ENCODE assay signal across 15 cellular contexts in the genomic region with DNA sequence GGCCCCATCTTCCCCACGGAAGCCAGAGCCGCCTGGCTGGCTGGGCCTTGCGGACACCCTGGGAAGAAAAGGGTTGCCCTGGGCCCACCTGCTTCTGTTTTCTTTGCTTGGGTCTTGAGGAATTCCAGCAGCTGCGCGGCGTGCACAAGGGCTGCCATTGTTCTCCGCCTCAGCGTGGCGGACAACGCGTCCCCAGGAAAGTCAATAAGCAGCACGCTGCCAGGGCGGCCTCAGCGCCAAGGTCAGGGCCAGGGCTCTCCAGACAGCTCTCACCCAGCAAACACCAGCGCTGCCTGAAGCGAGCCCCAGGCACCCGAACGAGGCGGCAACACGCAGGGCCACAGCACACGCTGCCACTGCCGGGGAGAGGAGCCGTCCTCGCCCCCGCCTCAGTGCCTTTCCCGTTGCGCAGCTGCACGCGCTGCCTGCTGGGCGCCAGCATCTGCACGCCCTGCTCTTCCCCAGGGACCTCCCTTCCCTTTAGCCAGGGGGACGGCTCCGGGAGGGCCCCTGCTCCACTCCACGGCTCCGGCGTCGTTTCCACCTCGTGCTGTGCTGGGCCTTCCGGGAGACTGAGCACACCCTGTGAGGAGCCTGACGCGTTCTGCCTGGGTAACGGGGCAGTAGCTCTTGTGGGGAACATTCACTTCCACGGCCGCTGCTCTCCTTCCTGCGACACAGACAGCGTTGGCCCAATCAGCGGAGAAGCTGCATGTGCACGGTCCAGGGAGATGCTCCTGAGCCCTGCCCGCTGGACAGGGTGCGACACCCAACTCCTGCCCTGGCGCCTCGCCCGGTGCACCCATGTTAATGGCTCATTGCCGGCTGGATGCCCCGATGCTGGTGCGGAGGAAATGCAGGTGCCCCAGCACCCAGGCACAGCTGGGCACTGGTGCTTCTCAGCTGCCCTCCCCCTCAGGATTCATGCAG. TPM values are rescaled to one million over a fixed set of nuclear protein-coding genes. Genes with fewer than 3 reads are reported as not detected.
A peak's percentile ranks its signal among the peaks of the same experiment; 100 is the strongest.
DNase-seq lines count a peak whose midpoint lies in the region; ATAC-seq, FAIRE-seq and TF ChIP-seq lines count a peak whose summit lies in the region.
"Had no signal": no experiment of that assay in that cellular context is flagged by ENCODE, and none has a peak within 500 bp of the region (broad histone marks: within the 10 kb centered on the region; RNA-seq: fewer than 3 reads in every experiment).

No MANE protein-coding gene starts in this region.

- TF ChIP-seq RAD21 in H1 (IDR thresholded peaks at IDR 0.05 in 1 of 2, conservative IDR thresholded peaks at IDR 0.05 in 1 of 2; ENCODE audit: low read depth in 2 of 2, low read length in 2 of 2), result no peak

- H4K91ac ChIP-seq in H1 (replicated peaks; ENCODE audit: insufficient read length, low read length), result no peak overlapping the region

- peaks cover 3% of the 10 kb centered on the region for H3K9me3 Mint-ChIP-seq in T-helper 2 cell treated with Interferon-gamma antibody and Interleukin-4, amounts not matched to agents 5 μg/mL and 100 μg/mL, for 36 hours
- H3K9me3 Mint-ChIP-seq: activated naive CD4-positive, alpha-beta T cell treated with anti-CD3 and anti-CD28 coated beads, Interleukin-2, amount 50 U/mL, for 72 hours; nephron had no signal

- no peaks in the 10 kb centered on the region for H3K36me3 ChIP-seq in H1 (ENCODE audit: control insufficient read depth in 2 of 4, insufficient read depth in 4 of 4, low read length in 3 of 4)
- H3K36me3 ChIP-seq in pancreas, result no peaks in the 10 kb centered on the region
- peaks cover 11 to 54% (median 17%) of the 10 kb centered on the region in 3 donors for H3K36me3 ChIP-seq in tibial artery

- POLR2A ChIA-PET in H1 (lab: Charles Lee; ENCODE audit: partially characterized antibody), result no interaction called here

- H4K8ac ChIP-seq in H1 (ENCODE audit: extremely low read depth, insufficient read depth, low read length), result 0 out of 2 replicates have a peak overlapping the region, but pooled peaks have one; percentile 35

- H3K79me1 ChIP-seq in H1 (ENCODE audit: low read depth, low read length), result no peaks in the 10 kb centered on the region

- H3K27ac Mint-ChIP-seq in T-helper 2 cell treated with Interferon-gamma antibody and Interleukin-4, amounts not matched to agents 5 μg/mL and 100 μg/mL, for 36 hours, result no peak overlapping the region

- no peak overlapping the region for H3K4me3 Mint-ChIP-seq in T-helper 2 cell treated with Interferon-gamma antibody and Interleukin-4, amounts not matched to agents 5 μg/mL and 100 μg/mL, for 36 hours
- H3K4me3 Mint-ChIP-seq: nephron had no signal

- TF ChIP-seq CTCF in H1 (IDR thresholded peaks at IDR 0.05; ENCODE audit: control extremely low read depth in 1 of 3, insufficient read depth in 1 of 3, low read depth in 1 of 3, low read length in 3 of 3) (no peak), pancreas (IDR thresholded peaks at IDR 0.05) (no peak), tibial artery (IDR thresholded peaks at IDR 0.05) (no peak)

- no peaks in the 10 kb centered on the region for H3K27me3 Mint-ChIP-seq in T-helper 2 cell treated with Interferon-gamma antibody and Interleukin-4, amounts not matched to agents 5 μg/mL and 100 μg/mL, for 36 hours (ENCODE audit: low read depth)

- H3K14ac ChIP-seq in H1 (ENCODE audit: insufficient read length), result no peak overlapping the region

- no peak for TF ChIP-seq EP300 in H1 (IDR thresholded peaks at IDR 0.05; ENCODE audit: borderline replicate concordance in 1 of 2, low read depth in 2 of 2, low read length in 2 of 2)

- H3K23me2 ChIP-seq in H1 (ENCODE audit: low read depth, low read length), result no peaks in the 10 kb centered on the region

- H2BK5ac ChIP-seq in H1 (ENCODE audit: low read depth, low read length), result no peak overlapping the region

- no peak for FAIRE-seq in H1 (lab: Jason Lieb, UNC)
- no peak for FAIRE-seq in pancreas (lab: Jason Lieb, UNC)
- FAIRE-seq: D721Med had no signal

- peaks cover 0 to 48% of the 10 kb centered on the region in 2 experiments; a peak in 3 of 4 replicates for H3K9me3 ChIP-seq in H1 (ENCODE audit: insufficient read depth in 2 of 2, low read depth in 1 of 2, low read length in 1 of 2)
- no peaks in the 10 kb centered on the region for H3K9me3 ChIP-seq in pancreas
- no peaks in the 10 kb centered on the region for H3K9me3 ChIP-seq in tibial artery

- H3K56ac ChIP-seq in H1 (replicated peaks; ENCODE audit: insufficient read length, low read depth, low read length), result no peak overlapping the region

- no peak overlapping the region for H3K18ac ChIP-seq in H1 (ENCODE audit: extremely low read depth, low read length)

- H3K4me3 ChIP-seq in H1 (ENCODE audit: extremely low read depth in 1 of 4, insufficient read depth in 2 of 4, low read depth in 3 of 4, low read length in 4 of 4) (no peak overlapping the region), pancreas (no peak overlapping the region), tibial artery (no peak overlapping the region)

- peak; percentile 96 for DNase-seq in Ammon's horn (ENCODE audit: low spot score)
- DNase-seq in NCI-H1092 treated with DMSO at 0.1 percent for 48 hours (lab: John Stamatoyannopoulos, UW), result peak; percentile 58
- DNase-seq in H1 (ENCODE audit: low read depth in 1 of 2, low spot score in 2 of 2), result no peak
- DNase-seq in pancreas, result peak in 4 of 6 donors; percentile 67 to 89 (median 72)
- no peak for DNase-seq in kidney glomerular epithelial cell (lab: John Stamatoyannopoulos, UW)
- DNase-seq in tibial artery, result no peak
- no peak for DNase-seq in T-helper 2 cell treated with Interferon-gamma antibody and Interleukin-4, amounts not matched to agents 5 μg/mL and 100 μg/mL, for 36 hours (ENCODE audit: low spot score)
- DNase-seq: activated T-cell treated with anti-CD3 and anti-CD28 coated beads, Interleukin-2, amount 50 U/mL, for 1 hour; effector CD8-positive, alpha-beta T cell; MV-4-11; PC-3 had no signal

- no peak for TF ChIP-seq POLR2A in H1 (IDR thresholded peaks at IDR 0.05; ENCODE audit: control extremely low read depth in 1 of 2, low read depth in 2 of 2, low read length in 2 of 2)

- H3K27me3 ChIP-seq in H1 (replicated peaks in 1 of 4; ENCODE audit: control insufficient read depth in 3 of 4, extremely low read depth in 1 of 4, insufficient read depth in 3 of 4, low read length in 3 of 4) (no peaks in the 10 kb centered on the region), pancreas (no peaks in the 10 kb centered on the region), tibial artery (no peaks in the 10 kb centered on the region)

- H2BK20ac ChIP-seq in H1 (ENCODE audit: low read length), result no peak overlapping the region

- no peak overlapping the region for H3K27ac ChIP-seq in H1 (ENCODE audit: low read depth, low read length)
- H3K27ac ChIP-seq in pancreas, result peak overlapping the region in 3 of 4 donors; percentile 44 to 83 (median 71)
- H3K27ac ChIP-seq in tibial artery, result no peak overlapping the region

- H3K4ac ChIP-seq in H1 (replicated peaks; ENCODE audit: insufficient read length, low read depth, low read length), result no peak overlapping the region

- no peaks in the 10 kb centered on the region for H3K79me2 ChIP-seq in H1 (ENCODE audit: control insufficient read depth in 1 of 2, insufficient read depth in 2 of 2, low read length in 2 of 2)

- CTCF ChIA-PET in H1 (lab: Charles Lee; ENCODE audit: partially characterized antibody), result no interaction called here

- H3K4me1 ChIP-seq in H1 (replicated peaks in 1 of 4; ENCODE audit: control insufficient read depth in 3 of 4, insufficient read depth in 4 of 4, low read length in 3 of 4), result no peaks in the 10 kb centered on the region; a peak in 1 of 7 replicates
- H3K4me1 ChIP-seq in pancreas, result peaks cover 0 to 4% (median 0%) of the 10 kb centered on the region in 3 donors
- H3K4me1 ChIP-seq in tibial artery, result no peaks in the 10 kb centered on the region

- peaks cover 6% of the 10 kb centered on the region for H3K36me3 Mint-ChIP-seq in T-helper 2 cell treated with Interferon-gamma antibody and Interleukin-4, amounts not matched to agents 5 μg/mL and 100 μg/mL, for 36 hours (ENCODE audit: low read depth)
- H3K36me3 Mint-ChIP-seq: activated naive CD4-positive, alpha-beta T cell treated with anti-CD3 and anti-CD28 coated beads, Interleukin-2, amount 50 U/mL, for 72 hours had no signal

- intact Hi-C loops in pancreas (cut with DNase I) (no loop called here), tibial artery (cut with DNase I; ENCODE audit: low total_unique reads) (no loop called here)

- 92% methylated on average over 35 of the region's 56 CpGs; no CpG with 5 or more reads in 1 of the 2 experiments for WGBS in H1 (ENCODE audit: extremely low coverage in 1 of 2, insufficient coverage in 1 of 2, insufficient read length in 1 of 2, insufficient replicate concordance in 2 of 2, low coverage in 1 of 2, low lambda C conversion rate in 2 of 2, missing lambda C conversion rate in 1 of 2), 2 experiments
- 63 to 72% methylated on average over 53 to 56 of the region's 56 CpGs for WGBS in pancreas, 2 donors

- H2BK12ac ChIP-seq in H1 (ENCODE audit: low read depth, low read length), result no peak overlapping the region

- peak in 3 of 4 donors; percentile 76 to 90 (median 89) for ATAC-seq in pancreas
- no peak for ATAC-seq in GM21367 (IDR thresholded peaks at IDR 0.05; ENCODE audit: unreplicated experiment)
- ATAC-seq: activated naive CD4-positive, alpha-beta T cell treated with anti-CD3 and anti-CD28 coated beads, Interleukin-2, amount 50 U/mL, for 72 hours; PC-3 had no signal

- H2BK120ac ChIP-seq in H1 (replicated peaks; ENCODE audit: low read depth, low read length), result no peak overlapping the region

- H4K5ac ChIP-seq in H1 (ENCODE audit: insufficient read length, low read depth, low read length), result no peak overlapping the region

- H3K9ac ChIP-seq in H1 (replicated peaks in 1 of 4; ENCODE audit: extremely low read depth in 1 of 4, low read depth in 3 of 4, low read length in 3 of 4), result no peak overlapping the region

- no peak overlapping the region for H3K23ac ChIP-seq in H1 (ENCODE audit: insufficient read length)

- H2AFZ ChIP-seq in H1 (ENCODE audit: low read length), result no peak overlapping the region

- H4K20me1 ChIP-seq in H1 (replicated peaks in 1 of 2; ENCODE audit: control insufficient read depth in 1 of 2, insufficient read depth in 2 of 2, low read length in 2 of 2), result no peaks in the 10 kb centered on the region

- H2AK5ac ChIP-seq in H1 (ENCODE audit: low read depth, low read length), result no peak overlapping the region

- H2BK15ac ChIP-seq in H1 (ENCODE audit: low read length), result no peak overlapping the region

- H3K4me1 Mint-ChIP-seq in T-helper 2 cell treated with Interferon-gamma antibody and Interleukin-4, amounts not matched to agents 5 μg/mL and 100 μg/mL, for 36 hours (ENCODE audit: low read depth), result no peaks in the 10 kb centered on the region

- no peak overlapping the region for H3K4me2 ChIP-seq in H1 (ENCODE audit: insufficient read depth in 1 of 2, low read depth in 2 of 2, low read length in 2 of 2)

RNA-seq across cellular contexts. Expression of a gene that starts 57.8 kb away (rescaled TPM):
- 3.5 and 5.1 TPM in 2 replicates for total RNA-seq in H1 (2021; fragmentation: NEBNext Ultra II Directional; extraction: Animal tissue kit (Norgen Biotek cat#: 25700))
- polyA plus RNA-seq in H1 (2011; rRNA removed) (9.0 and 9.1 TPM in 2 replicates), pancreas (10 to 100 TPM; 48.3 to 64.6 TPM)
- 3.9 TPM for polyA plus RNA-seq in H1 (2011; cell fraction: cytosol; rRNA removed)
- 13.2 TPM for polyA plus RNA-seq in H1 (2011; cell fraction: nucleus; rRNA removed)
- 3.0 to 6.8 TPM (median 5.8 TPM) in 4 replicates for polyA plus RNA-seq in H1 (2012, experiment 1 of 2)
- 4.3 TPM for polyA plus RNA-seq in H1 (2012, experiment 2 of 2)
- polyA plus RNA-seq in H1 (2013, experiment 1 of 2), result 4.6 TPM
- 4.0 TPM for polyA plus RNA-seq in H1 (2013, experiment 2 of 2)
- polyA minus RNA-seq in H1 (2011; rRNA and poly(A)+ RNA removed), result 9.2 and 12.6 TPM in 2 replicates
- 2.3 TPM for polyA minus RNA-seq in H1 (2011; cell fraction: cytosol; rRNA and poly(A)+ RNA removed)
- 11.4 TPM for polyA minus RNA-seq in H1 (2011; cell fraction: nucleus; rRNA and poly(A)+ RNA removed)
- total RNA-seq in pancreas, result 10 to 100 TPM in 4 of 6 donors, 1 to 10 TPM in 2; 9.3 to 17.6 (median 15.4) TPM

Comparison
In these comparisons a context has a peak if more than half of its experiments do, and no peak if none do; other contexts are left out.
1. DNase-seq: peak in Ammon's horn (single experiment), NCI-H1092 treated with DMSO at 0.1 percent for 48 hours (single experiment) and pancreas (4 of 6); none in H1 (0 of 2), kidney glomerular epithelial cell (single experiment), tibial artery (0 of 2) and T-helper 2 cell treated with Interferon-gamma antibody and Interleukin-4, amounts not matched to agents 5 μg/mL and 100 μg/mL, for 36 hours (single experiment).
2. H3K27ac ChIP-seq: peak in pancreas (3 of 4); none in H1 (single experiment) and tibial artery (0 of 2).